16 cellular contexts compared by ENCODE assay signal in the genomic region with DNA sequence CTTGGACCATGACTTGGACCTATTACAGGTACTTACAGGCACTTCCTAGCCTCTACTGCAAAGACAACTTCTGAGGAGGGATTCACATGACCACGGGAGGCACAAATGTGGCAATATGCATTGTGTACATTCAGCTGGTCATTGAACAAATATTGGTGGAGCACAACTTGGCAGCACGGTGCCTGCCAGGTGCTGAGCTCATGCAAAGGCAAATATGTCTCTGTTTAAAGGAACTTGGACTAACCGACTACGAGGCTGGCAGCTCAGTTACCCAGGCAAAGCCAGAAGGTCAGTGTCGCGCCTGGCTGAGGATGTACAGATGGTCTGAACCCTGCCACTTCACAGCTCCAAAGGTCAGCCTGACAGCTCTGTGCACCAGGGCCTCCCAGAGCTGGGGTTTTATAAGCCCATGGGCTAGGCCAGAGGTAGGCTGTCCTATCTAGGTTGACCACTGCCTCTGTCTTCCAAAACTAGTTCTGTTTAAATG. TPM values are rescaled to one million over a fixed set of nuclear protein-coding genes. Genes with fewer than 3 reads are reported as not detected.
DNase-seq lines count a peak whose midpoint lies in the region; ATAC-seq, FAIRE-seq and TF ChIP-seq lines count a peak whose summit lies in the region.
"Had no signal": no experiment of that assay in that cellular context is flagged by ENCODE, and none has a peak within 500 bp of the region (broad histone marks: within the 10 kb centered on the region; RNA-seq: fewer than 3 reads in every experiment).

No MANE protein-coding gene starts in this region.

- TF ChIP-seq CTCF in Peyer's patch (IDR thresholded peaks at IDR 0.05) (no peak), right lobe of liver (IDR thresholded peaks at IDR 0.05) (no peak), D721Med (IDR thresholded peaks at IDR 0.05; ENCODE audit: insufficient read depth, missing control alignments) (no peak), ascending aorta (IDR thresholded peaks at IDR 0.05) (no peak)

- H3K36me3 ChIP-seq in BLaER1 (no peaks in the 10 kb centered on the region), Peyer's patch (no peaks in the 10 kb centered on the region), right lobe of liver (no peaks in the 10 kb centered on the region), ascending aorta (no peaks in the 10 kb centered on the region)
- H3K36me3 ChIP-seq: adrenal gland had no signal

- no peak overlapping the region for H3K9ac ChIP-seq in BLaER1

- ATAC-seq in GM21786 (IDR thresholded peaks at IDR 0.05; ENCODE audit: unreplicated experiment) (peak; percentile 28), right lobe of liver (peak; percentile 95 to 99 (median 97)), GM19455 (IDR thresholded peaks at IDR 0.05; ENCODE audit: unreplicated experiment) (no peak), HG02970 (IDR thresholded peaks at IDR 0.05; ENCODE audit: low FRiP score, unreplicated experiment) (no peak)
- ATAC-seq: foreskin keratinocyte had no signal

- H3K27me3 ChIP-seq in BLaER1 (no peaks in the 10 kb centered on the region), Peyer's patch (no peaks in the 10 kb centered on the region), right lobe of liver (no peaks in the 10 kb centered on the region), ascending aorta (no peaks in the 10 kb centered on the region)
- H3K27me3 ChIP-seq: adrenal gland had no signal

- DNase-seq in Peyer's patch, result peak in 2 of 3 donors; percentile 61 to 66
- peak; percentile 89 to 95 (median 93) for DNase-seq in right lobe of liver
- no peak for DNase-seq in D721Med (ENCODE audit: insufficient read length, low spot score)
- DNase-seq in ascending aorta (ENCODE audit: low spot score in 2 of 2), result no peak
- DNase-seq: activated CD8-positive, alpha-beta memory T cell treated with anti-CD3 and anti-CD28 coated beads, Interleukin-2, amount 50 U/mL, for 48 hours; adrenal gland; foreskin keratinocyte; kidney glomerular epithelial cell; NCI-H187 treated with DMSO at 0.1 percent for 48 hours; stimulated activated CD4-positive, alpha-beta T cell treated with anti-CD3 and anti-CD28 coated beads, Interleukin-12 subunit alpha, Interleukin-12 subunit beta, amount 100 ng/mL, for 4 hours; stimulated activated CD8-positive, alpha-beta memory T cell treated with anti-CD3 and anti-CD28 coated beads, Interleukin-4, amount 100 ng/mL, for 48 hours had no signal

- TF ChIP-seq POLR2A in Peyer's patch (IDR thresholded peaks at IDR 0.05) (no peak), right lobe of liver (IDR thresholded peaks at IDR 0.05) (peak; percentile 50)

- H3K4me3 ChIP-seq in BLaER1, result no peak overlapping the region
- no peak overlapping the region for H3K4me3 ChIP-seq in Peyer's patch
- no peak overlapping the region for H3K4me3 ChIP-seq in right lobe of liver
- H3K4me3 ChIP-seq in ascending aorta, result no peak overlapping the region
- H3K4me3 ChIP-seq: adrenal gland had no signal

- peaks cover 74% of the 10 kb centered on the region for H4K20me1 ChIP-seq in BLaER1

- H3K9me3 ChIP-seq in BLaER1 (no peaks in the 10 kb centered on the region), Peyer's patch (no peaks in the 10 kb centered on the region), right lobe of liver (no peaks in the 10 kb centered on the region), ascending aorta (no peaks in the 10 kb centered on the region)
- H3K9me3 ChIP-seq: adrenal gland had no signal

- peak overlapping the region; percentile 27; the same call in 1 of the 2 replicates for H3K4me2 ChIP-seq in BLaER1

- FAIRE-seq in D721Med (lab: Jason Lieb, UNC), result no peak

- H3K27ac ChIP-seq in BLaER1, result no peak overlapping the region
- no peak overlapping the region for H3K27ac ChIP-seq in Peyer's patch
- peak overlapping the region; percentile 16 to 61 (median 59) for H3K27ac ChIP-seq in right lobe of liver
- no peak overlapping the region for H3K27ac ChIP-seq in ascending aorta
- H3K27ac ChIP-seq: adrenal gland, foreskin keratinocyte had no signal

- intact Hi-C loops in right lobe of liver (cut with DNase I) (no loop called here), ascending aorta (cut with DNase I) (no loop called here)

- WGBS in right lobe of liver (ENCODE audit: insufficient coverage, low coverage, low lambda C conversion rate, missing lambda C conversion rate), result 14% methylated on average over 5 of the region's 6 CpGs

- H3K4me1 ChIP-seq in BLaER1, result peaks cover 50% of the 10 kb centered on the region
- H3K4me1 ChIP-seq in Peyer's patch, result peaks cover 0 to 26% (median 3%) of the 10 kb centered on the region in 4 donors
- H3K4me1 ChIP-seq in right lobe of liver, result peaks cover 0 to 45% (median 16%) of the 10 kb centered on the region in 4 donors
- H3K4me1 ChIP-seq in ascending aorta, result peaks cover 0 to 22% of the 10 kb centered on the region in 2 donors

RNA-seq across cellular contexts. Expression of a gene that starts 6.1 kb away (rescaled TPM):
- 10 to 100 TPM; 22.6 to 31.0 (median 26.4) TPM for total RNA-seq in Peyer's patch
- total RNA-seq in right lobe of liver, result 10 to 100 TPM; 24.4 to 30.8 (median 26.3) TPM
- 10.4 TPM for total RNA-seq in ascending aorta

RNA-seq across cellular contexts. Expression of a gene that starts 12.3 kb away (rescaled TPM):
- total RNA-seq in Peyer's patch (not detected), right lobe of liver (not detected), ascending aorta (not detected)
- total RNA-seq: adrenal gland, foreskin keratinocyte, RPMI7951 had no signal

RNA-seq across cellular contexts. Expression of a gene that starts 42.3 kb away (rescaled TPM):
- 100 to 1,000 TPM in 1 of 4 donors, 10 to 100 TPM in 3; 54.4 to 106 (median 67.7) TPM for total RNA-seq in Peyer's patch
- 100 to 1,000 TPM in 1 of 6 experiments, 10 to 100 TPM in 5; 38.6 to 115 (median 48.8) TPM for total RNA-seq in right lobe of liver
- total RNA-seq in ascending aorta, result 19.2 TPM

Comparison
In these comparisons a context has a peak if more than half of its experiments do, and no peak if none do; other contexts are left out.
1. H3K27ac ChIP-seq: peak in right lobe of liver (3 of 3); none in BLaER1 (single experiment), Peyer's patch (0 of 4) and ascending aorta (0 of 2).
2. ATAC-seq: peak in GM21786 (single experiment) and right lobe of liver (4 of 4); none in GM19455 (single experiment) and HG02970 (single experiment).
3. DNase-seq: peak in Peyer's patch (2 of 3) and right lobe of liver (3 of 3); none in D721Med (single experiment) and ascending aorta (0 of 2).